In the genomic region with DNA sequence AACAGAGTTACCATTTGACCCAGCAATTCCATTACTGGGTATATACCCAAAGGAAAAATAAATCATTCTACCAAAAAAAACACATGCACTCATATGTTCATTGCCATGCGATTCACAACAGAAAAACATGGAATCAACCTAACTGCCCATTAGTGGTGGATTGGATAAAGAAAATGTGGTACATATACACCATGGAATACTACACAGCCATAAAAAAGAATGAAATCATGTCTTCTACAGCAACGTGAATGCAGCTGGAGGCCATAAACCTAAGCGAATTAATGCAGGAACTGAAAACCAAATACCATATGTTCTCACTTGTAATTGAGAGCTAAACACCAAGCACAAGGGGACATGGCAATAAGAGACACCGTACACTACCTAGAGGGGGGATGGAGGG, we compare ENCODE assay signal across 34 cellular contexts.
"Had no signal": no experiment of that assay in that cellular context is flagged by ENCODE, and none has a peak within 500 bp of the region (broad histone marks: within the 10 kb centered on the region; RNA-seq: fewer than 3 reads in every experiment).

No MANE protein-coding gene starts in this region.

- H3K27me3 ChIP-seq: adrenal gland, body of pancreas, brain microvascular endothelial cell, breast epithelium had no signal

- DNase-seq: activated CD4-positive, alpha-beta memory T cell treated with anti-CD3 and anti-CD28 coated beads, Interleukin-2, amount 10 ng/mL, durations not matched to agents 7 days and 5 days; activated CD4-positive, alpha-beta T cell treated with anti-CD3 and anti-CD28 coated beads for 1 hour; activated CD4-positive, alpha-beta T cell treated with anti-CD3 and anti-CD28 coated beads for 36 hours; activated CD4-positive, alpha-beta T cell treated with anti-CD3 and anti-CD28 coated beads for 48 hours; activated CD4-positive, alpha-beta T cell treated with anti-CD3 and anti-CD28 coated beads, Interleukin-2, amount 10 ng/mL, durations not matched to agents 7 days and 5 days; activated CD4-positive, alpha-beta T cell treated with anti-CD3 and anti-CD28 coated beads, Interleukin-2, amount 50 U/mL, for 48 hours; activated CD4-positive, CD25-positive, alpha-beta regulatory T cell; activated CD8-positive, alpha-beta memory T cell treated with anti-CD3 and anti-CD28 coated beads, Interleukin-2, amount 50 U/mL, for 4 hours; activated effector memory CD4-positive, alpha-beta T cell treated with anti-CD3 and anti-CD28 coated beads, Interleukin-2, amount 50 U/mL, for 16 hours; activated gamma-delta T cell treated with Interleukin-2 at 50 U/mL for 16 hours; activated naive CD4-positive, alpha-beta T cell; activated naive CD4-positive, alpha-beta T cell treated with anti-CD3 and anti-CD28 coated beads for 36 hours; activated naive CD4-positive, alpha-beta T cell treated with anti-CD3 and anti-CD28 coated beads, Interleukin-2, amount 50 U/mL, for 16 hours; activated naive CD8-positive, alpha-beta T cell treated with anti-CD3 and anti-CD28 coated beads for 36 hours; activated T-cell treated with anti-CD3 and anti-CD28 coated beads for 4 hours; activated T-cell treated with anti-CD3 and anti-CD28 coated beads, Interleukin-2, amount 50 U/mL, for 1 hour; activated T-cell treated with anti-CD3 and anti-CD28 coated beads, Interleukin-2, amount 50 U/mL, for 4 hours; activated T-cell treated with anti-CD3 and anti-CD28 coated beads, Interleukin-2, amount 50 U/mL, for 72 hours; adrenal gland; amniotic stem cell; aorta; body of pancreas; brain microvascular endothelial cell; central memory CD4-positive, alpha-beta T cell; T-helper 2 cell; T-helper 9 cell; WERI-Rb-1 had no signal

- H3K4me1 ChIP-seq: breast epithelium had no signal

- H3K9me3 ChIP-seq: adrenal gland, body of pancreas, breast epithelium had no signal

- FAIRE-seq: astrocyte, TTC549 had no signal

- H3K36me3 ChIP-seq: adrenal gland, brain microvascular endothelial cell, breast epithelium, WERI-Rb-1 had no signal

- H3K4me3 ChIP-seq: adrenal gland, body of pancreas, breast epithelium had no signal

- ATAC-seq: activated CD4-positive, alpha-beta T cell treated with anti-CD3 and anti-CD28 coated beads for 36 hours; activated CD4-positive, CD25-positive, alpha-beta regulatory T cell treated with anti-CD3 and anti-CD28 coated beads, Interleukin-2, amount 50 U/mL, for 24 hours; activated naive CD4-positive, alpha-beta T cell treated with anti-CD3 and anti-CD28 coated beads, Interleukin-2, amount 50 U/mL, for 72 hours; activated T-cell treated with anti-CD3 and anti-CD28 coated beads, Interleukin-2, amount 50 U/mL, for 4 hours; activated T-cell treated with anti-CD3 and anti-CD28 coated beads, Interleukin-2, amount 50 U/mL, for 72 hours; activated T-helper 17 cell treated with anti-CD3 and anti-CD28 coated beads, Interleukin-2, amount 50 U/mL, for 72 hours; WTC11 had no signal

- H3K27ac ChIP-seq: adrenal gland, body of pancreas, brain microvascular endothelial cell, breast epithelium, WERI-Rb-1 had no signal
